13 cellular contexts compared by ENCODE assay signal in the genomic region with DNA sequence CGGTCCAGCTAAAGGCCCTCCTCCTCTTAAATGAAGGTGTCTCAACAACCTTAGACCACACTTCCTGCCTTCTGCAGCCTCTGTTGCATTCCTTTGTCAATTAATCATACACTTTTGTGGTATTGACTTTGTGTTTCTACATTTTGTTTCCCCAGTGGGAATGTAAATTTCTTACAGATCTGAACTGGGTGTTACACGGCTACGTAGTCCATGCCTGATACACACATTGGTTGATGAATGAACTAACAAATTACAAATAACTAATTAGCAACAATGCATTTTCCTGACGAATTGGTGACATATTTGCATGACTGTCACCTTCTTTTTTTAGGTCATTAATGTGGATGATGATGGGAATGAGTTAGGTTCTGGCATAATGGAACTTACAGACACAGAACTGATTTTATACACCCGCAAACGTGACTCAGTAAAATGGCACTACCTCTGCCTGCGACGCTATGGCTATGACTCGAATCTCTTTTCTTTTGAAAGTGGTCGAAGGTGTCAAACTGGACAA. TPM values are rescaled to one million over a fixed set of nuclear protein-coding genes. Genes with fewer than 3 reads are reported as not detected.
DNase-seq lines count a peak whose midpoint lies in the region; ATAC-seq and TF ChIP-seq lines count a peak whose summit lies in the region.
"Had no signal": no experiment of that assay in that cellular context is flagged by ENCODE, and none has a peak within 500 bp of the region (broad histone marks: within the 10 kb centered on the region; RNA-seq: fewer than 3 reads in every experiment).

No MANE protein-coding gene starts in this region.

- H3K4me1 Mint-ChIP-seq in CD8-positive, alpha-beta T cell (ENCODE audit: low read depth): no peaks in the 10 kb centered on the region
- H3K4me1 Mint-ChIP-seq in brain (no peaks in the 10 kb centered on the region), naive B cell (no peaks in the 10 kb centered on the region)

- H3K9me3 ChIP-seq in CD8-positive, alpha-beta T cell (ENCODE audit: low read length): no peaks in the 10 kb centered on the region
- no peaks in the 10 kb centered on the region for H3K9me3 ChIP-seq in ovary
- H3K9me3 ChIP-seq: body of pancreas, pancreas had no signal

- no peak for ATAC-seq in CD8-positive, alpha-beta T cell
- ATAC-seq in naive B cell (ENCODE audit: low read depth in 2 of 2): no peak
- no peak for ATAC-seq in HG03571 (IDR thresholded peaks at IDR 0.05; ENCODE audit: unreplicated experiment)
- no peak for ATAC-seq in HG03039 (IDR thresholded peaks at IDR 0.05; ENCODE audit: unreplicated experiment)
- no peak for ATAC-seq in activated naive CD4-positive, alpha-beta T cell treated with anti-CD3 and anti-CD28 coated beads, Interleukin-2, amount 50 U/mL, for 72 hours
- ATAC-seq: stimulated activated naive CD8-positive, alpha-beta T cell treated with anti-CD3 and anti-CD28 coated beads, Interleukin-15, Interleukin-2, amounts not matched to agents 100 U/mL and 50 U/mL, for 24 hours had no signal

- POLR2A ChIA-PET in CD8-positive, alpha-beta T cell (lab: Charles Lee): interaction anchor here (1.5 to 2.2 kb wide), 3 partner anchors 16 to 279 kb away, joined by 3 to 10 read pairs (median 6); no protein-coding TSS in a partner anchor

- no peaks in the 10 kb centered on the region for H3K27me3 ChIP-seq in CD8-positive, alpha-beta T cell (ENCODE audit: insufficient read depth, low read length)
- no peaks in the 10 kb centered on the region for H3K27me3 ChIP-seq in ovary
- H3K27me3 ChIP-seq: body of pancreas, pancreas had no signal

- no peak for TF ChIP-seq POLR2A in ovary (IDR thresholded peaks at IDR 0.05)

- no peaks in the 10 kb centered on the region for H3K27me3 Mint-ChIP-seq in CD8-positive, alpha-beta T cell (ENCODE audit: low read depth)
- H3K27me3 Mint-ChIP-seq in brain (no peaks in the 10 kb centered on the region), naive B cell (no peaks in the 10 kb centered on the region)

- CTCF ChIA-PET in CD8-positive, alpha-beta T cell (lab: Charles Lee): interaction anchor here (0.7 to 7.9 kb wide), 29 partner anchors 9 to 414 kb away, joined by 3 to 71 read pairs (median 4); no protein-coding TSS in a partner anchor

- H3K36me3 ChIP-seq in CD8-positive, alpha-beta T cell (ENCODE audit: insufficient read depth, low read length): peaks cover 15% of the 10 kb centered on the region
- H3K36me3 ChIP-seq in ovary: no peaks in the 10 kb centered on the region

- no peak overlapping the region for H3K4me3 ChIP-seq in CD8-positive, alpha-beta T cell (ENCODE audit: low read depth, low read length)
- H3K4me3 ChIP-seq in ovary: no peak overlapping the region
- H3K4me3 ChIP-seq: body of pancreas, pancreas had no signal

- peak overlapping the region; percentile 50 for H3K27ac Mint-ChIP-seq in CD8-positive, alpha-beta T cell
- H3K27ac Mint-ChIP-seq in brain (peak overlapping the region in 3 of 5 experiments; percentile 15 to 67 (median 39)), naive B cell (peak overlapping the region in 4 of 6 donors; percentile 42 to 91 (median 83))
- peak overlapping the region in 1 of 2 donors; percentile 42 for H3K27ac Mint-ChIP-seq in activated naive CD4-positive, alpha-beta T cell treated with anti-CD3 and anti-CD28 coated beads, Interleukin-2, amount 50 U/mL, for 72 hours

- TF ChIP-seq CTCF in CD8-positive, alpha-beta T cell (IDR thresholded peaks at IDR 0.05): no peak
- TF ChIP-seq CTCF in brain (conservative IDR thresholded peaks at IDR 0.05) (no peak), ovary (IDR thresholded peaks at IDR 0.05) (no peak)

- no peaks in the 10 kb centered on the region for H3K4me1 ChIP-seq in CD8-positive, alpha-beta T cell (ENCODE audit: insufficient read depth, low read length)
- H3K4me1 ChIP-seq in ovary (ENCODE audit: insufficient read depth): no peaks in the 10 kb centered on the region

- intact Hi-C loops in CD8-positive, alpha-beta T cell (cut with DNase I, micrococcal nuclease): loop anchor here (1.0 to 5.0 kb wide), 7 partner anchors 69 to 415 kb away; partner anchors contain the start of gene FRS2 (in 1 of the 2)
- intact Hi-C loops in ovary (cut with DNase I): loop anchor here (2.0 to 10.0 kb wide), 5 partner anchors 95 to 185 kb away; partner anchors contain the start of gene FRS2 (in 1 of the 4)

- H3K27ac ChIP-seq in CD8-positive, alpha-beta T cell (ENCODE audit: low read depth, low read length): no peak overlapping the region
- H3K27ac ChIP-seq in ovary: no peak overlapping the region
- H3K27ac ChIP-seq: body of pancreas had no signal

- H3K36me3 Mint-ChIP-seq in CD8-positive, alpha-beta T cell: peaks cover 57% of the 10 kb centered on the region
- peaks cover 37% of the 10 kb centered on the region for H3K36me3 Mint-ChIP-seq in brain
- H3K36me3 Mint-ChIP-seq in naive B cell: peaks cover 0 to 16% of the 10 kb centered on the region in 2 donors
- peaks cover 12% of the 10 kb centered on the region in 2 donors for H3K36me3 Mint-ChIP-seq in activated naive CD4-positive, alpha-beta T cell treated with anti-CD3 and anti-CD28 coated beads, Interleukin-2, amount 50 U/mL, for 72 hours

- no peak for TF ChIP-seq EP300 in ovary (IDR thresholded peaks at IDR 0.05)

- no peak for DNase-seq in CD8-positive, alpha-beta T cell
- DNase-seq in HT1080 (ENCODE audit: low read depth) (peak; percentile 36), naive B cell (no peak), ovary (no peak)
- DNase-seq in activated naive CD4-positive, alpha-beta T cell treated with anti-CD3 and anti-CD28 coated beads, Interleukin-2, amount 50 U/mL, for 72 hours (ENCODE audit: low spot score in 2 of 2): no peak

- no peak overlapping the region for H3K4me3 Mint-ChIP-seq in CD8-positive, alpha-beta T cell
- H3K4me3 Mint-ChIP-seq in brain: no peak overlapping the region
- H3K4me3 Mint-ChIP-seq in naive B cell: no peak overlapping the region

- WGBS in ovary, 3 donors: 92 to 95% (median 93%) methylated on average over 10 of the region's 10 CpGs

- no peaks in the 10 kb centered on the region for H3K9me3 Mint-ChIP-seq in CD8-positive, alpha-beta T cell
- no peaks in the 10 kb centered on the region for H3K9me3 Mint-ChIP-seq in brain
- H3K9me3 Mint-ChIP-seq in naive B cell: no peaks in the 10 kb centered on the region
- H3K9me3 Mint-ChIP-seq in activated naive CD4-positive, alpha-beta T cell treated with anti-CD3 and anti-CD28 coated beads, Interleukin-2, amount 50 U/mL, for 72 hours: no peaks in the 10 kb centered on the region

RNA-seq across cellular contexts. Expression of gene CCT2, which starts 15.2 kb away (rescaled TPM):
- 100 to 1,000 TPM; 211 to 220 TPM for total RNA-seq in CD8-positive, alpha-beta T cell
- total RNA-seq in HT1080 (2014; rRNA removed; shearing (Covaris generic)): 459 and 483 TPM in 2 replicates
- polyA plus RNA-seq in HT1080 (2015; cell fraction: cytosol; rRNA removed): 334 and 339 TPM in 2 replicates
- 585 and 606 TPM in 2 replicates for polyA plus RNA-seq in HT1080 (2015; cell fraction: nucleus; rRNA removed)
- polyA plus RNA-seq in brain (ENCODE audit: insufficient read depth, low read depth, low replicate concordance) (150 TPM), naive B cell (ENCODE audit: low read depth in 6 of 6) (100 to 1,000 TPM; 154 to 180 (median 166) TPM), ovary (100 to 1,000 TPM in 1 of 2 donors, 10 to 100 TPM in 1; 68.1 to 115 TPM)
- total RNA-seq in activated naive CD4-positive, alpha-beta T cell treated with anti-CD3 and anti-CD28 coated beads, Interleukin-2, amount 50 U/mL, for 72 hours: 100 to 1,000 TPM; 238 to 264 TPM
- 100 to 1,000 TPM in 6 of 7 donors, 10 to 100 TPM in 1; 86.0 to 141 (median 109) TPM for total RNA-seq in ovary

RNA-seq across cellular contexts. Expression of gene LRRC10, which starts 40.6 kb away (rescaled TPM):
- not detected for total RNA-seq in CD8-positive, alpha-beta T cell
- not detected in 2 replicates for total RNA-seq in HT1080 (2014; rRNA removed; shearing (Covaris generic))
- polyA plus RNA-seq in HT1080 (2015; cell fraction: cytosol; rRNA removed): not detected in 2 replicates
- not detected in 2 replicates for polyA plus RNA-seq in HT1080 (2015; cell fraction: nucleus; rRNA removed)
- polyA plus RNA-seq in brain (ENCODE audit: insufficient read depth, low read depth, low replicate concordance) (not detected), naive B cell (ENCODE audit: low read depth in 6 of 6) (not detected), ovary (not detected)
- total RNA-seq in activated naive CD4-positive, alpha-beta T cell treated with anti-CD3 and anti-CD28 coated beads, Interleukin-2, amount 50 U/mL, for 72 hours: not detected
- not detected for total RNA-seq in ovary
- total RNA-seq: body of pancreas, fibroblast of lung, left colon, pancreas had no signal
- polyA plus RNA-seq: fibroblast of lung, pancreas had no signal
